In genomic region chr5:7576023-7576715, GRCh38 we compare ENCODE assay signal across 15 cellular contexts.
A peak's percentile ranks its signal among the peaks of the same experiment; 100 is the strongest.
DNase-seq lines count a peak whose midpoint lies in the region; ATAC-seq and TF ChIP-seq lines count a peak whose summit lies in the region.
"Had no signal": no experiment of that assay in that cellular context is flagged by ENCODE, and none has a peak within 500 bp of the region (broad histone marks: within the 10 kb centered on the region; RNA-seq: fewer than 3 reads in every experiment).

No MANE protein-coding gene starts in this region.

- peaks cover 0 to 16% (median 2%) of the 10 kb centered on the region in 9 donors for H3K9me3 Mint-ChIP-seq in naive thymus-derived CD8-positive, alpha-beta T cell
- H3K9me3 Mint-ChIP-seq: activated T-helper 2 cell treated with anti-CD3 and anti-CD28 coated beads, Interferon-gamma antibody, Interleukin-2, Interleukin-4, amounts not matched to agents 10 μg/mL and 5 μg/mL and 100 μg/mL, durations not matched to agents 14 hours and 24 hours and 36 hours had no signal

- H3K27me3 Mint-ChIP-seq in naive thymus-derived CD8-positive, alpha-beta T cell: peaks cover under 1 to 12% (median 4%) of the 10 kb centered on the region in 5 donors
- H3K27me3 Mint-ChIP-seq: activated naive CD8-positive, alpha-beta T cell treated with anti-CD3 and anti-CD28 coated beads, Interleukin-2, amount 50 U/mL, for 24 hours had no signal

- H3K36me3 ChIP-seq in neuron (ENCODE audit: insufficient read depth, low read length): no peaks in the 10 kb centered on the region
- no peaks in the 10 kb centered on the region for H3K36me3 ChIP-seq in left ventricle myocardium inferior

- H3K4me1 ChIP-seq in neuron (ENCODE audit: insufficient read depth, low read length) (peaks cover 2% of the 10 kb centered on the region), left ventricle myocardium inferior (no peaks in the 10 kb centered on the region)
- H3K4me1 ChIP-seq: foreskin keratinocyte had no signal

- H3K36me3 Mint-ChIP-seq in naive thymus-derived CD8-positive, alpha-beta T cell: no peaks in the 10 kb centered on the region

- H3K27ac ChIP-seq in left ventricle myocardium inferior (replicated peaks): no peak overlapping the region
- H3K27ac ChIP-seq: foreskin keratinocyte had no signal

- DNase-seq in NCI-H524 treated with DMSO at 0.1 percent for 48 hours (lab: John Stamatoyannopoulos, UW) (peak; percentile 92), epidermal melanocyte (ENCODE audit: insufficient read length, low spot score) (peak; percentile 31), superior temporal gyrus (ENCODE audit: extremely low spot score) (peak; percentile 74), left ventricle myocardium inferior (no peak)
- no peak for DNase-seq in naive thymus-derived CD8-positive, alpha-beta T cell
- DNase-seq: activated naive CD8-positive, alpha-beta T cell treated with anti-CD3 and anti-CD28 coated beads, Interleukin-2, amount 50 U/mL, for 24 hours; AML-193; foreskin keratinocyte; left ventricle myocardium superior; NCI-H1436 treated with DMSO at 0.1 percent for 48 hours; T-helper 9 cell had no signal

- no peaks in the 10 kb centered on the region for H3K27me3 ChIP-seq in neuron (ENCODE audit: insufficient read depth, low read length)
- no peaks in the 10 kb centered on the region for H3K27me3 ChIP-seq in left ventricle myocardium inferior (ENCODE audit: low read depth)
- H3K27me3 ChIP-seq: foreskin keratinocyte had no signal

- H3K4me3 ChIP-seq in neuron (ENCODE audit: low read length) (no peak overlapping the region), left ventricle myocardium inferior (no peak overlapping the region)

- H3K4me1 Mint-ChIP-seq in naive thymus-derived CD8-positive, alpha-beta T cell: no peaks in the 10 kb centered on the region
- H3K4me1 Mint-ChIP-seq: activated naive CD8-positive, alpha-beta T cell treated with anti-CD3 and anti-CD28 coated beads, Interleukin-2, amount 50 U/mL, for 24 hours had no signal

- TF ChIP-seq CTCF in left ventricle myocardium inferior (IDR thresholded peaks at IDR 0.05; ENCODE audit: borderline replicate concordance): no peak

- ATAC-seq in naive thymus-derived CD8-positive, alpha-beta T cell: no peak
- no peak for ATAC-seq in HG03039 (IDR thresholded peaks at IDR 0.05; ENCODE audit: unreplicated experiment)
- ATAC-seq: activated CD4-positive, CD25-positive, alpha-beta regulatory T cell treated with anti-CD3 and anti-CD28 coated beads, Interleukin-2, amount 50 U/mL, for 24 hours; activated naive CD8-positive, alpha-beta T cell treated with anti-CD3 and anti-CD28 coated beads, Interleukin-2, amount 50 U/mL, for 24 hours; foreskin keratinocyte; left ventricle myocardium superior had no signal

- POLR2A ChIA-PET in naive thymus-derived CD8-positive, alpha-beta T cell (lab: Charles Lee): no interaction called here

- H2AFZ ChIP-seq in neuron (ENCODE audit: low read depth, low read length): peak overlapping the region; percentile 27

- no peak overlapping the region for H3K27ac Mint-ChIP-seq in naive thymus-derived CD8-positive, alpha-beta T cell
- H3K27ac Mint-ChIP-seq: activated naive CD8-positive, alpha-beta T cell treated with anti-CD3 and anti-CD28 coated beads, Interleukin-2, amount 50 U/mL, for 24 hours; activated T-helper 2 cell treated with anti-CD3 and anti-CD28 coated beads, Interferon-gamma antibody, Interleukin-2, Interleukin-4, amounts not matched to agents 10 μg/mL and 5 μg/mL and 100 μg/mL, durations not matched to agents 14 hours and 24 hours and 36 hours had no signal

- intact Hi-C loops in left ventricle myocardium inferior (cut with micrococcal nuclease): no loop called here

- no peaks in the 10 kb centered on the region for H3K9me3 ChIP-seq in neuron (ENCODE audit: low read length)
- no peaks in the 10 kb centered on the region for H3K9me3 ChIP-seq in left ventricle myocardium inferior (replicated peaks)

- H3K4me3 Mint-ChIP-seq in naive thymus-derived CD8-positive, alpha-beta T cell: no peak overlapping the region
- H3K4me3 Mint-ChIP-seq: activated naive CD8-positive, alpha-beta T cell treated with anti-CD3 and anti-CD28 coated beads, Interleukin-2, amount 50 U/mL, for 24 hours had no signal

Comparison
In these comparisons a context has a peak if more than half of its experiments do, and no peak if none do; other contexts are left out.
1. DNase-seq: peak in NCI-H524 treated with DMSO at 0.1 percent for 48 hours (single experiment), epidermal melanocyte (single experiment) and superior temporal gyrus (single experiment); none in naive thymus-derived CD8-positive, alpha-beta T cell (0 of 10) and left ventricle myocardium inferior (single experiment).